In genomic region chr22:29994027-29994715, GRCh38 we compare ENCODE assay signal across 9 cellular contexts.
DNase-seq lines count a peak whose midpoint lies in the region; ATAC-seq and TF ChIP-seq lines count a peak whose summit lies in the region.
"Had no signal": no experiment of that assay in that cellular context is flagged by ENCODE, and none has a peak within 500 bp of the region (broad histone marks: within the 10 kb centered on the region; RNA-seq: fewer than 3 reads in every experiment).

No MANE protein-coding gene starts in this region.

- no peak for DNase-seq in left ventricle myocardium inferior
- no peak for DNase-seq in heart right ventricle
- no peak for DNase-seq in RWPE2 (ENCODE audit: low spot score)
- peak; percentile 96 for DNase-seq in foreskin keratinocyte
- no peak for DNase-seq in cerebellar cortex (ENCODE audit: low spot score)
- no peak for DNase-seq in mesenteric fat pad (ENCODE audit: low spot score)
- no peak for DNase-seq in NCI-H2081 treated with DMSO at 0.1 percent for 48 hours (lab: John Stamatoyannopoulos, UW)
- DNase-seq: activated CD4-positive, alpha-beta T cell treated with anti-CD3 and anti-CD28 coated beads, Interleukin-2, amount 50 U/mL, for 48 hours had no signal

- H3K27me3 ChIP-seq in left ventricle myocardium inferior (ENCODE audit: low read depth) (no peaks in the 10 kb centered on the region), heart right ventricle (no peaks in the 10 kb centered on the region), RWPE2 (ENCODE audit: insufficient read depth, poor library complexity, severe bottlenecking) (no peaks in the 10 kb centered on the region), foreskin keratinocyte (no peaks in the 10 kb centered on the region)

- ATAC-seq in heart right ventricle, result no peak
- peak; percentile 93 for ATAC-seq in RWPE2 (ENCODE audit: low read depth)
- ATAC-seq in foreskin keratinocyte, result peak; percentile 89
- no peak for ATAC-seq in GM19324 (IDR thresholded peaks at IDR 0.05; ENCODE audit: low FRiP score, unreplicated experiment)

- H3K4me3 ChIP-seq in left ventricle myocardium inferior, result no peak overlapping the region
- H3K4me3 ChIP-seq in heart right ventricle, result no peak overlapping the region
- no peak overlapping the region for H3K4me3 ChIP-seq in RWPE2 (ENCODE audit: severe bottlenecking)

- H3K4me1 ChIP-seq in left ventricle myocardium inferior (peaks cover 26% of the 10 kb centered on the region), heart right ventricle (peaks cover 0 to 43% (median 12%) of the 10 kb centered on the region in 9 donors), RWPE2 (ENCODE audit: insufficient read depth, poor library complexity, severe bottlenecking) (peaks cover 39% of the 10 kb centered on the region), foreskin keratinocyte (peaks cover 33% of the 10 kb centered on the region)

- intact Hi-C loops in left ventricle myocardium inferior (cut with micrococcal nuclease) (no loop called here), heart right ventricle (cut with DNase I) (loop anchor here in 1 of 10 donors (10.0 kb wide), 1 partner anchor 159 kb away; the partner anchor contains the start of gene ASCC2)

- no peaks in the 10 kb centered on the region for H3K9me3 ChIP-seq in left ventricle myocardium inferior (replicated peaks)
- no peaks in the 10 kb centered on the region for H3K9me3 ChIP-seq in heart right ventricle
- H3K9me3 ChIP-seq in RWPE2 (ENCODE audit: severe bottlenecking), result no peaks in the 10 kb centered on the region

- H3K36me3 ChIP-seq in left ventricle myocardium inferior (peaks cover 48% of the 10 kb centered on the region), heart right ventricle (peaks cover 0 to 67% (median 29%) of the 10 kb centered on the region in 9 donors), RWPE2 (ENCODE audit: low read depth) (peaks cover 28% of the 10 kb centered on the region)

- WGBS in heart right ventricle, 2 donors, result 93 to 96% methylated on average over 3 of the region's 3 CpGs

- H3K27ac ChIP-seq in left ventricle myocardium inferior (replicated peaks) (peak overlapping the region; percentile 37), heart right ventricle (peak overlapping the region in 1 of 10 donors; percentile 50), RWPE2 (ENCODE audit: poor library complexity, severe bottlenecking) (peak overlapping the region; percentile 94), foreskin keratinocyte (peak overlapping the region; percentile 74)

- TF ChIP-seq CTCF in left ventricle myocardium inferior (IDR thresholded peaks at IDR 0.05; ENCODE audit: borderline replicate concordance), result no peak
- TF ChIP-seq CTCF in heart right ventricle (IDR thresholded peaks at IDR 0.05), result peak in 1 of 9 donors; percentile 10
- peak; percentile 69 for TF ChIP-seq CTCF in RWPE2 (IDR thresholded peaks at IDR 0.05; ENCODE audit: poor library complexity, severe bottlenecking)
- TF ChIP-seq CTCF in foreskin keratinocyte (conservative IDR thresholded peaks at IDR 0.05), result peak; percentile 80

Comparison
In these comparisons a context has a peak if more than half of its experiments do, and no peak if none do; other contexts are left out.
1. DNase-seq: peak in foreskin keratinocyte (2 of 2); none in left ventricle myocardium inferior (single experiment), heart right ventricle (0 of 2), RWPE2 (single experiment), cerebellar cortex (single experiment), mesenteric fat pad (single experiment) and NCI-H2081 treated with DMSO at 0.1 percent for 48 hours (single experiment).
2. ATAC-seq: peak in RWPE2 (single experiment) and foreskin keratinocyte (single experiment); none in heart right ventricle (0 of 8) and GM19324 (single experiment).